Comparison of ENCODE assay signal across 16 cellular contexts in genomic region chr10:17464545-17464944, GRCh38. TPM values are rescaled to one million over a fixed set of nuclear protein-coding genes. Genes with fewer than 3 reads are reported as not detected.
"Had no signal": no experiment of that assay in that cellular context is flagged by ENCODE, and none has a peak within 500 bp of the region (broad histone marks: within the 10 kb centered on the region; RNA-seq: fewer than 3 reads in every experiment).

No MANE protein-coding gene starts in this region.

- H3K4me1 Mint-ChIP-seq: neural crest cell had no signal

- DNase-seq: cortex of kidney; effector memory CD4-positive, alpha-beta T cell; heart right ventricle; hypothalamus; kidney glomerular epithelial cell; mammary epithelial cell; naive thymus-derived CD8-positive, alpha-beta T cell; ovary; small intestine; stimulated activated CD4-positive, alpha-beta T cell treated with anti-CD3 and anti-CD28 coated beads, Interleukin-12 subunit alpha, Interleukin-12 subunit beta, amount 100 ng/mL, for 4 hours; stimulated activated naive CD4-positive, alpha-beta T cell treated with Interleukin-2 at 50 U/mL for 16 hours; trophoblast cell had no signal

- H3K4me3 ChIP-seq: heart right ventricle, ovary, right atrium auricular region had no signal

- H3K27ac ChIP-seq: heart right ventricle, ovary, right atrium auricular region had no signal

- H3K9me3 ChIP-seq: heart right ventricle, ovary, right atrium auricular region had no signal

- H3K4me3 Mint-ChIP-seq: neural crest cell had no signal

- H3K27me3 ChIP-seq: ovary, right atrium auricular region had no signal

- ATAC-seq: esophagus mucosa, heart right ventricle, left lobe of liver had no signal

- H3K4me1 ChIP-seq: heart right ventricle, right atrium auricular region had no signal

- H3K36me3 ChIP-seq: heart right ventricle, ovary, right atrium auricular region had no signal

RNA-seq across cellular contexts. Expression of gene ST8SIA6, which starts 10.2 kb away (rescaled TPM):
- total RNA-seq: neural crest cell had no signal
